8 cellular contexts compared by ENCODE assay signal in genomic region chr5:10452768-10453331, GRCh38. TPM values are rescaled to one million over a fixed set of nuclear protein-coding genes. Genes with fewer than 3 reads are reported as not detected.
A peak's percentile ranks its signal among the peaks of the same experiment; 100 is the strongest.
DNase-seq lines count a peak whose midpoint lies in the region; ATAC-seq, FAIRE-seq and TF ChIP-seq lines count a peak whose summit lies in the region.

No MANE protein-coding gene starts in this region.

- H2AFZ ChIP-seq in H1 (ENCODE audit: low read length) = no peak overlapping the region

- peaks cover 2% of the 10 kb centered on the region for H3K27me3 Mint-ChIP-seq in mesothelial cell of epicardium (ENCODE audit: low read depth)

- peak overlapping the region; percentile 40; the same call in 1 of the 2 replicates for H2BK15ac ChIP-seq in H1 (ENCODE audit: low read length)

- ATAC-seq in HG02763 (IDR thresholded peaks at IDR 0.05; ENCODE audit: unreplicated experiment) = peak; percentile 65

- no peak overlapping the region for H3K27ac Mint-ChIP-seq in mesothelial cell of epicardium

- H2AK5ac ChIP-seq in H1 (ENCODE audit: low read depth, low read length) = no peak overlapping the region

- H3K4ac ChIP-seq in H1 (replicated peaks; ENCODE audit: insufficient read length, low read depth, low read length) = peak overlapping the region; percentile 33

- no peak overlapping the region for H4K8ac ChIP-seq in H1 (ENCODE audit: extremely low read depth, insufficient read depth, low read length)

- peak; percentile 85 for FAIRE-seq in H1 (lab: Jason Lieb, UNC)

- H3K4me3 Mint-ChIP-seq in mesothelial cell of epicardium = no peak overlapping the region

- H2BK5ac ChIP-seq in H1 (ENCODE audit: low read depth, low read length) = peak overlapping the region; percentile 21; the same call in 1 of the 2 replicates

- no peaks in the 10 kb centered on the region for H3K9me3 ChIP-seq in H1 (ENCODE audit: insufficient read depth in 2 of 2, low read depth in 1 of 2, low read length in 1 of 2)

- TF ChIP-seq CTCF in GM12864 (IDR thresholded peaks at IDR 0.05; ENCODE audit: low read depth, low read length, missing control alignments) (peak; percentile 66), H1 (IDR thresholded peaks at IDR 0.05; ENCODE audit: control extremely low read depth in 1 of 3, insufficient read depth in 1 of 3, low read depth in 1 of 3, low read length in 3 of 3) (peak in 2 of 3 experiments; percentile 74 to 79; a peak in 3 of 4 replicates), mesothelial cell of epicardium (IDR thresholded peaks at IDR 0.05; ENCODE audit: unreplicated experiment) (peak; percentile 43)

- H3K79me2 ChIP-seq in H1 (ENCODE audit: control insufficient read depth in 1 of 2, insufficient read depth in 2 of 2, low read length in 2 of 2) = no peaks in the 10 kb centered on the region

- peak overlapping the region; percentile 61 for H2BK120ac ChIP-seq in H1 (replicated peaks; ENCODE audit: low read depth, low read length)

- no peak overlapping the region for H3K56ac ChIP-seq in H1 (replicated peaks; ENCODE audit: insufficient read length, low read depth, low read length)

- H3K4me1 Mint-ChIP-seq in mesothelial cell of epicardium = peaks cover 28% of the 10 kb centered on the region

- no peak overlapping the region for H3K27ac ChIP-seq in H1 (ENCODE audit: low read depth, low read length)

- peak overlapping the region; percentile 86 for H4K91ac ChIP-seq in H1 (replicated peaks; ENCODE audit: insufficient read length, low read length)

- H3K36me3 ChIP-seq in H1 (ENCODE audit: control insufficient read depth in 2 of 4, insufficient read depth in 4 of 4, low read length in 3 of 4) = no peaks in the 10 kb centered on the region

- H3K4me2 ChIP-seq in H1 (ENCODE audit: insufficient read depth in 1 of 2, low read depth in 2 of 2, low read length in 2 of 2) = no peak overlapping the region

- H3K27me3 ChIP-seq in H1 (replicated peaks in 1 of 4; ENCODE audit: control insufficient read depth in 3 of 4, extremely low read depth in 1 of 4, insufficient read depth in 3 of 4, low read length in 3 of 4) = no peaks in the 10 kb centered on the region

- no peak for TF ChIP-seq EP300 in H1 (IDR thresholded peaks at IDR 0.05; ENCODE audit: borderline replicate concordance in 1 of 2, low read depth in 2 of 2, low read length in 2 of 2)

- no peaks in the 10 kb centered on the region for H3K79me1 ChIP-seq in H1 (ENCODE audit: low read depth, low read length)

- intact Hi-C loops in posterior vena cava (cut with DNase I) = loop anchor here in 1 of 2 donors (2.0 to 10.0 kb wide), 2 partner anchors 112 to 176 kb away; partner anchors contain the start of gene ANKRD33B

- no peak overlapping the region for H3K14ac ChIP-seq in H1 (ENCODE audit: insufficient read length)

- H3K36me3 Mint-ChIP-seq in mesothelial cell of epicardium = no peaks in the 10 kb centered on the region

- no peaks in the 10 kb centered on the region for H3K9me3 Mint-ChIP-seq in mesothelial cell of epicardium

- TF ChIP-seq RAD21 in H1 (IDR thresholded peaks at IDR 0.05 in 1 of 2, conservative IDR thresholded peaks at IDR 0.05 in 1 of 2; ENCODE audit: low read depth in 2 of 2, low read length in 2 of 2) = peak; percentile 98 to 99

- TF ChIP-seq POLR2A in H1 (IDR thresholded peaks at IDR 0.05; ENCODE audit: control extremely low read depth in 1 of 2, low read depth in 2 of 2, low read length in 2 of 2) = no peak

- no peaks in the 10 kb centered on the region for H3K23me2 ChIP-seq in H1 (ENCODE audit: low read depth, low read length)

- CTCF ChIA-PET in H1 (lab: Charles Lee; ENCODE audit: partially characterized antibody) = interaction anchor here (0.5 to 13.8 kb wide), 43 partner anchors 9 to 534 kb away, joined by 3 to 199 read pairs (median 5); partner anchors contain the start of gene ROPN1L

- no peak overlapping the region for H3K23ac ChIP-seq in H1 (ENCODE audit: insufficient read length)

- 68% methylated on average over 10 of the region's 10 CpGs; no CpG with 5 or more reads in 1 of the 2 experiments for WGBS in H1 (ENCODE audit: extremely low coverage in 1 of 2, insufficient coverage in 1 of 2, insufficient read length in 1 of 2, insufficient replicate concordance in 2 of 2, low coverage in 1 of 2, low lambda C conversion rate in 2 of 2, missing lambda C conversion rate in 1 of 2), 2 experiments

- DNase-seq in ACHN = peak; percentile 77
- peak; percentile 68 for DNase-seq in GM12864 (ENCODE audit: low read depth)
- DNase-seq in NCI-H1417 treated with DMSO at 0.1 percent for 48 hours (lab: John Stamatoyannopoulos, UW) = peak; percentile 45
- DNase-seq in SK-N-DZ (ENCODE audit: low spot score) = peak; percentile 76
- no peak for DNase-seq in H1 (ENCODE audit: low read depth in 1 of 2, low spot score in 2 of 2)
- DNase-seq in mesothelial cell of epicardium (ENCODE audit: low spot score in 2 of 2, unreplicated experiment in 2 of 2) = no peak
- no peak for DNase-seq in posterior vena cava (ENCODE audit: low spot score)

- POLR2A ChIA-PET in H1 (lab: Charles Lee; ENCODE audit: partially characterized antibody) = interaction anchor here (1.3 to 1.7 kb wide), 2 partner anchors 175 to 237 kb away, joined by 3 to 6 read pairs; no protein-coding TSS in a partner anchor

- no peak overlapping the region for H4K5ac ChIP-seq in H1 (ENCODE audit: insufficient read length, low read depth, low read length)

- H2BK20ac ChIP-seq in H1 (ENCODE audit: low read length) = peak overlapping the region; percentile 54; the same call in 1 of the 2 replicates

- peaks cover 3 to 14% (median 7%) of the 10 kb centered on the region in 4 experiments for H3K4me1 ChIP-seq in H1 (replicated peaks in 1 of 4; ENCODE audit: control insufficient read depth in 3 of 4, insufficient read depth in 4 of 4, low read length in 3 of 4)

- H4K20me1 ChIP-seq in H1 (replicated peaks in 1 of 2; ENCODE audit: control insufficient read depth in 1 of 2, insufficient read depth in 2 of 2, low read length in 2 of 2) = no peaks in the 10 kb centered on the region

- H3K9ac ChIP-seq in H1 (replicated peaks in 1 of 4; ENCODE audit: extremely low read depth in 1 of 4, low read depth in 3 of 4, low read length in 3 of 4) = no peak overlapping the region

- H3K4me3 ChIP-seq in GM12864 (ENCODE audit: low read depth, low read length) = no peak overlapping the region
- no peak overlapping the region for H3K4me3 ChIP-seq in H1 (ENCODE audit: extremely low read depth in 1 of 4, insufficient read depth in 2 of 4, low read depth in 3 of 4, low read length in 4 of 4)

- no peak overlapping the region for H3K18ac ChIP-seq in H1 (ENCODE audit: extremely low read depth, low read length)

- peak overlapping the region; percentile 89 for H2BK12ac ChIP-seq in H1 (ENCODE audit: low read depth, low read length)

- in situ Hi-C loops in ACHN (cut with HindIII; ENCODE audit: low pct_ligation_motif_present, low pct_unique_long_range_greater_than_20kb, low sequenced_read_pairs) = no loop called here

TF ChIP-seq in H1, 55 proteins besides CTCF, POLR2A, EP300 and RAD21:
- TF ChIP-seq CBX8 (IDR thresholded peaks at IDR 0.05; ENCODE audit: borderline replicate concordance, low read depth, low read length) = no peak
- TF ChIP-seq JUND (IDR thresholded peaks at IDR 0.05; ENCODE audit: low read length) = no peak
- no peak for TF ChIP-seq MAFK (IDR thresholded peaks at IDR 0.05; ENCODE audit: low read depth, low read length)
- no peak for TF ChIP-seq SIN3A (conservative IDR thresholded peaks at IDR 0.05 in 1 of 2, IDR thresholded peaks at IDR 0.05 in 1 of 2; ENCODE audit: low read depth in 1 of 2, low read length in 2 of 2)

RNA-seq across cellular contexts. Expression of gene ROPN1L, which starts 11.2 kb away (rescaled TPM):
- not detected in 2 replicates for polyA plus RNA-seq in SK-N-DZ (2014; cell fraction: cytosol; rRNA removed)
- 0.80 and 1.7 TPM in 2 replicates for polyA plus RNA-seq in SK-N-DZ (2014; cell fraction: nucleus; rRNA removed)
- 0.38 and 0.73 TPM in 2 replicates for total RNA-seq in H1 (2021; fragmentation: NEBNext Ultra II Directional; extraction: Animal tissue kit (Norgen Biotek cat#: 25700))
- 0.24 and 0.28 TPM in 2 replicates for polyA plus RNA-seq in H1 (2011; rRNA removed)
- polyA plus RNA-seq in H1 (2011; cell fraction: cytosol; rRNA removed) = 0.34 TPM
- 0.21 TPM for polyA plus RNA-seq in H1 (2011; cell fraction: nucleus; rRNA removed)
- polyA plus RNA-seq in H1 (2012, experiment 1 of 2) = 0.15 to 0.46 TPM in 2 of 4 replicates, not detected in the others
- polyA plus RNA-seq in H1 (2012, experiment 2 of 2) = not detected
- polyA plus RNA-seq in H1 (2013, experiment 1 of 2) = 0.22 TPM
- 0.24 TPM for polyA plus RNA-seq in H1 (2013, experiment 2 of 2)
- polyA minus RNA-seq in H1 (2011; rRNA and poly(A)+ RNA removed) = 0.51 TPM in 1 of 2 replicates, not detected in the other
- not detected for polyA minus RNA-seq in H1 (2011; cell fraction: cytosol; rRNA and poly(A)+ RNA removed)
- polyA minus RNA-seq in H1 (2011; cell fraction: nucleus; rRNA and poly(A)+ RNA removed) = not detected
- total RNA-seq in mesothelial cell of epicardium = 0.23 to 0.45 TPM in 2 of 3 replicates, not detected in the other
- total RNA-seq in posterior vena cava = under 1 TPM in 1 of 2 donors, not detected in 1; 0.67 TPM

Comparison
In these comparisons a context has a peak if more than half of its experiments do, and no peak if none do; other contexts are left out.
1. DNase-seq: peak in ACHN (single experiment), GM12864 (single experiment), NCI-H1417 treated with DMSO at 0.1 percent for 48 hours (single experiment) and SK-N-DZ (single experiment); none in H1 (0 of 2), mesothelial cell of epicardium (0 of 2) and posterior vena cava (single experiment).
2. Peak in every context shown above with its lines, with median percentiles within 50 percentile points of each other: CTCF ChIP-seq.